ENCODE assay signal across 30 cellular contexts in the genomic region with DNA sequence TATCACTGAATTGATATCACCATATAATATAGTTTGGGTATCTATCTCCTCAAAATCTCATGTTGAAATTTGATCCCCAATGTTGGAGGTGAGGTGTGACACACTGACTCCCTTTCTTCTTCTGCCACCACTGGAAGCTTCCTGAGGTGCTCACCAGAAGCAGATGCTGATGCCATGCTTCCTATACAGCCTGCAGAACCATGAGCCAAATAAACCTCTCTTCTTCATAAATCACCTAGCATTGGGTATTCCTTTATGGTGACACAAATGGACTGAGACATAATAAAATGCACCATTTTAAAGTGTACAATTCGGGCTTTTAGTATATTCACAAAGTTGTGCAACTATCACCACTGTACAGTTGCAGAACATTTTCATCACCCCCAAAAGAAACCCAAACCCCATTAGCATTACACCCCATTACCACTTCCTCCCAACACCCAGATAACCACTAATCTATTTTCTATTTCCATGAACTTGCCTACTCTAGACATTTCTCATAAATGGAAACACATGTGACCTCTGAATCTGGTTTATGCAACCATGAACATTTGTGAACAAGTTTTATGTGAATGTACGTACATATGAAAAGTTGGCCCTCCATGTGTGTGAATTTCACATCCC.
"Had no signal": no experiment of that assay in that cellular context is flagged by ENCODE, and none has a peak within 500 bp of the region (broad histone marks: within the 10 kb centered on the region; RNA-seq: fewer than 3 reads in every experiment).

No MANE protein-coding gene starts in this region.

- H3K36me3 Mint-ChIP-seq: activated CD8-positive, alpha-beta memory T cell treated with anti-CD3 and anti-CD28 coated beads, Interleukin-2, amount 10 ng/mL, durations not matched to agents 7 days and 5 days; activated naive CD4-positive, alpha-beta T cell treated with anti-CD3 and anti-CD28 coated beads, Interleukin-2, amount 50 U/mL, for 24 hours; activated naive CD8-positive, alpha-beta T cell treated with anti-CD3 and anti-CD28 coated beads, Interleukin-2, amount 10 ng/mL, durations not matched to agents 7 days and 5 days; brain had no signal

- H3K27ac Mint-ChIP-seq: activated B cell treated with CpG ODN at 0.5 μM for 24 hours; activated CD4-positive, alpha-beta memory T cell treated with anti-CD3 and anti-CD28 coated beads, Interleukin-2, amount 10 ng/mL, durations not matched to agents 7 days and 5 days; activated CD8-positive, alpha-beta memory T cell treated with anti-CD3 and anti-CD28 coated beads, Interleukin-2, amount 10 ng/mL, durations not matched to agents 7 days and 5 days; activated naive CD4-positive, alpha-beta T cell treated with anti-CD3 and anti-CD28 coated beads, Interleukin-2, amount 50 U/mL, for 24 hours; activated naive CD8-positive, alpha-beta T cell treated with anti-CD3 and anti-CD28 coated beads, Interleukin-2, amount 10 ng/mL, durations not matched to agents 7 days and 5 days; brain had no signal

- H3K4me3 Mint-ChIP-seq: activated B cell treated with CpG ODN at 0.5 μM for 24 hours; activated CD4-positive, alpha-beta memory T cell treated with anti-CD3 and anti-CD28 coated beads, Interleukin-2, amount 10 ng/mL, durations not matched to agents 7 days and 5 days; activated CD8-positive, alpha-beta memory T cell treated with anti-CD3 and anti-CD28 coated beads, Interleukin-2, amount 10 ng/mL, durations not matched to agents 7 days and 5 days; activated naive CD4-positive, alpha-beta T cell treated with anti-CD3 and anti-CD28 coated beads, Interleukin-2, amount 50 U/mL, for 24 hours; activated naive CD8-positive, alpha-beta T cell treated with anti-CD3 and anti-CD28 coated beads, Interleukin-2, amount 10 ng/mL, durations not matched to agents 7 days and 5 days; brain had no signal

- H3K27me3 Mint-ChIP-seq: activated B cell treated with CpG ODN at 0.5 μM for 24 hours; activated CD4-positive, alpha-beta memory T cell treated with anti-CD3 and anti-CD28 coated beads, Interleukin-2, amount 10 ng/mL, durations not matched to agents 7 days and 5 days; activated CD8-positive, alpha-beta memory T cell treated with anti-CD3 and anti-CD28 coated beads, Interleukin-2, amount 10 ng/mL, durations not matched to agents 7 days and 5 days had no signal

- ATAC-seq: activated CD8-positive, alpha-beta memory T cell treated with anti-CD3 and anti-CD28 coated beads, Interleukin-2, amount 10 ng/mL, durations not matched to agents 7 days and 5 days; Right ventricle myocardium inferior; SK-N-SH treated with all-trans-retinoic acid at 6 μM for 48 hours had no signal

- DNase-seq: activated B cell treated with CpG ODN at 0.5 μM for 24 hours; activated CD4-positive, alpha-beta memory T cell treated with anti-CD3 and anti-CD28 coated beads, Interleukin-2, amount 10 ng/mL, durations not matched to agents 7 days and 5 days; activated CD4-positive, alpha-beta T cell treated with anti-CD3 and anti-CD28 coated beads for 48 hours; activated CD4-positive, CD25-positive, alpha-beta regulatory T cell treated with anti-CD3 and anti-CD28 coated beads, Interleukin-2, amount 50 U/mL, for 72 hours; activated CD8-positive, alpha-beta memory T cell treated with anti-CD3 and anti-CD28 coated beads for 24 hours; activated CD8-positive, alpha-beta memory T cell treated with anti-CD3 and anti-CD28 coated beads, Interleukin-2, amount 10 ng/mL, durations not matched to agents 7 days and 5 days; activated CD8-positive, alpha-beta memory T cell treated with anti-CD3 and anti-CD28 coated beads, Interleukin-2, amount 50 U/mL, for 48 hours; activated effector memory CD4-positive, alpha-beta T cell treated with anti-CD3 and anti-CD28 coated beads, Interleukin-2, amount 50 U/mL, for 16 hours; activated naive CD4-positive, alpha-beta T cell; activated naive CD8-positive, alpha-beta T cell treated with anti-CD3 and anti-CD28 coated beads, Interleukin-2, amount 10 ng/mL, durations not matched to agents 7 days and 5 days; activated T-cell treated with anti-CD3 and anti-CD28 coated beads, Interleukin-2, amount 50 U/mL, for 48 hours; amygdala; central memory CD4-positive, alpha-beta T cell; MM.1S; MV-4-11; NCI-H1092; NCI-H1436 treated with DMSO at 0.1 percent for 48 hours; NCI-H1694 treated with DMSO at 0.1 percent for 48 hours; NCI-H2029; NCI-H345; NCI-H524 treated with DMSO at 0.1 percent for 48 hours; PC-9; SIG-M5; SW 1271; T1000 had no signal

- FAIRE-seq: RCC 7860 had no signal

- H3K4me3 ChIP-seq: PC-9 had no signal

- H3K9me3 Mint-ChIP-seq: activated B cell treated with CpG ODN at 0.5 μM for 24 hours; activated CD4-positive, alpha-beta memory T cell treated with anti-CD3 and anti-CD28 coated beads, Interleukin-2, amount 10 ng/mL, durations not matched to agents 7 days and 5 days; activated naive CD8-positive, alpha-beta T cell treated with anti-CD3 and anti-CD28 coated beads, Interleukin-2, amount 10 ng/mL, durations not matched to agents 7 days and 5 days had no signal

- H3K4me1 Mint-ChIP-seq: activated B cell treated with CpG ODN at 0.5 μM for 24 hours; activated naive CD4-positive, alpha-beta T cell treated with anti-CD3 and anti-CD28 coated beads, Interleukin-2, amount 50 U/mL, for 24 hours had no signal
